8 cellular contexts compared by ENCODE assay signal in genomic region chr15:44736261-44736765, GRCh38. TPM values are rescaled to one million over a fixed set of nuclear protein-coding genes. Genes with fewer than 3 reads are reported as not detected.
DNase-seq lines count a peak whose midpoint lies in the region; ATAC-seq, FAIRE-seq and TF ChIP-seq lines count a peak whose summit lies in the region.

A gene with protein sequence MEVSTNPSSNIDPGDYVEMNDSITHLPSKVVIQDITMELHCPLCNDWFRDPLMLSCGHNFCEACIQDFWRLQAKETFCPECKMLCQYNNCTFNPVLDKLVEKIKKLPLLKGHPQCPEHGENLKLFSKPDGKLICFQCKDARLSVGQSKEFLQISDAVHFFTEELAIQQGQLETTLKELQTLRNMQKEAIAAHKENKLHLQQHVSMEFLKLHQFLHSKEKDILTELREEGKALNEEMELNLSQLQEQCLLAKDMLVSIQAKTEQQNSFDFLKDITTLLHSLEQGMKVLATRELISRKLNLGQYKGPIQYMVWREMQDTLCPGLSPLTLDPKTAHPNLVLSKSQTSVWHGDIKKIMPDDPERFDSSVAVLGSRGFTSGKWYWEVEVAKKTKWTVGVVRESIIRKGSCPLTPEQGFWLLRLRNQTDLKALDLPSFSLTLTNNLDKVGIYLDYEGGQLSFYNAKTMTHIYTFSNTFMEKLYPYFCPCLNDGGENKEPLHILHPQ (plus strand): TSS chr15:44736528. CDS start chr15:44736705, 177 bp downstream.

- TF ChIP-seq CTCF in liver (IDR thresholded peaks at IDR 0.05; ENCODE audit: low read depth, low read length, missing input control) (no peak), HepG2 (CRISPR knock-in tag; IDR thresholded peaks at IDR 0.05) (no peak), chondrocyte (IDR thresholded peaks at IDR 0.05) (no peak)

- TF ChIP-seq RAD21 in liver (IDR thresholded peaks at IDR 0.05) (no peak), HepG2 (CRISPR knock-in tag; IDR thresholded peaks at IDR 0.05) (no peak)

- intact Hi-C loops in HepG2 (cut with micrococcal nuclease; ENCODE audit: unreplicated experiment): loop anchor here (5.0 kb wide), 1 partner anchor 154 kb away; no protein-coding TSS in a partner anchor
- intact Hi-C loops in aorta (cut with DNase I): loop anchor here (2.0 to 10.0 kb wide), 4 partner anchors 34 to 162 kb away; no protein-coding TSS in a partner anchor

- peak within 1 kb of the TSS in 1 of 2 donors; percentile 34 for H3K9ac ChIP-seq in liver (ENCODE audit: low read depth in 1 of 2, low read length in 2 of 2)
- H3K9ac ChIP-seq in HepG2 (ENCODE audit: insufficient read depth, low read depth, low read length): no peak within 1 kb of the TSS
- peak within 1 kb of the TSS; percentile 17 to 44 for H3K9ac ChIP-seq in mucosa of rectum (ENCODE audit: low read depth in 1 of 2, low read length in 2 of 2)

- H3K4me2 ChIP-seq in HepG2 (ENCODE audit: low read depth, low read length): no peak within 1 kb of the TSS

- H3K4me1 ChIP-seq in liver (ENCODE audit: control insufficient read depth in 4 of 4, insufficient read depth in 4 of 4, low read length in 3 of 4): no peaks in the 10 kb centered on the region
- no peaks in the 10 kb centered on the region for H3K4me1 ChIP-seq in HepG2 (ENCODE audit: insufficient read depth, low read length)
- H3K4me1 ChIP-seq in mucosa of rectum (ENCODE audit: control insufficient read depth in 2 of 2, insufficient read depth in 2 of 2, low read length in 2 of 2): peaks cover 0 to 7% of the 10 kb centered on the region in 2 donors
- peaks cover 0 to 2% of the 10 kb centered on the region in 2 donors for H3K4me1 ChIP-seq in aorta (ENCODE audit: control insufficient read depth in 1 of 2, insufficient read depth in 2 of 2, low read length in 2 of 2)

- H3K36me3 Mint-ChIP-seq in chondrocyte (ENCODE audit: low read depth): no peaks in the 10 kb centered on the region

- H3K4me3 ChIP-seq in liver (ENCODE audit: low read depth in 1 of 3, low read length in 3 of 3): no peak within 1 kb of the TSS
- no peak within 1 kb of the TSS for H3K4me3 ChIP-seq in HepG2 (replicated peaks in 1 of 3; ENCODE audit: insufficient read depth in 1 of 3, low read depth in 2 of 3, low read length in 3 of 3)
- H3K4me3 ChIP-seq in mucosa of rectum (ENCODE audit: low read length in 2 of 2): peak within 1 kb of the TSS in 1 of 2 donors; percentile 23
- H3K4me3 ChIP-seq in aorta (ENCODE audit: low read length in 2 of 2): no peak within 1 kb of the TSS

- no peak within 1 kb of the TSS for H2AFZ ChIP-seq in HepG2 (ENCODE audit: low read length)

- POLR2A ChIA-PET in HepG2 (lab: Yijun Ruan, JAX): interaction anchor here (0.6 to 4.6 kb wide), 4 partner anchors 10 to 122 kb away, joined by 3 to 45 read pairs (median 18); partner anchors contain the start of genes B2M, PATL2 and SPG11

- WGBS in liver: 77% methylated on average over 3 of the region's 3 CpGs
- WGBS in HepG2 (ENCODE audit: low lambda C conversion rate): 20% methylated on average over 3 of the region's 3 CpGs
- WGBS in adipose tissue, 3 donors: 66 to 74% (median 70%) methylated on average over 3 of the region's 3 CpGs
- WGBS in aorta, 2 donors: 81 to 83% methylated on average over 3 of the region's 3 CpGs

- ATAC-seq in HepG2 (no peak), aorta (ENCODE audit: low FRiP score) (no peak)

- H3K27me3 Mint-ChIP-seq in chondrocyte (ENCODE audit: low read depth): no peaks in the 10 kb centered on the region

- H3K4me1 Mint-ChIP-seq in chondrocyte (ENCODE audit: low read depth): no peaks in the 10 kb centered on the region

- BruUV-seq in HepG2 (replicated peaks; lab: Mats Ljungman, UMichigan): no TSS peak

- CTCF ChIA-PET in HepG2 (lab: Yijun Ruan, JAX; ENCODE audit: low intra/inter-chr PET ratio, low total read pairs): no interaction called here

- no peaks in the 10 kb centered on the region for H3K79me2 ChIP-seq in HepG2 (ENCODE audit: insufficient read depth, low read length)

- in situ Hi-C loops in HepG2 (cut with HindIII; ENCODE audit: extremely low pct_ligation_motif_present, low pct_unique_long_range_greater_than_20kb): loop anchor here (5.0 to 10.0 kb wide), 2 partner anchors 74 to 152 kb away; partner anchors contain the start of gene SPG11

- DNase-seq in HepG2 (ENCODE audit: low spot score) (no peak), aorta (no peak), RCC 7860 (ENCODE audit: low spot score) (no peak), chondrocyte (ENCODE audit: low spot score) (no peak), C1 segment of cervical spinal cord (lab: John Stamatoyannopoulos, UW) (no peak)

- no peaks in the 10 kb centered on the region for H3K9me3 ChIP-seq in liver (ENCODE audit: control insufficient read depth in 4 of 4, low read length in 3 of 4)
- no peaks in the 10 kb centered on the region for H3K9me3 ChIP-seq in HepG2 (ENCODE audit: low read length)
- no peaks in the 10 kb centered on the region for H3K9me3 ChIP-seq in mucosa of rectum (ENCODE audit: control insufficient read depth in 2 of 2, low read length in 2 of 2)
- no peaks in the 10 kb centered on the region for H3K9me3 ChIP-seq in aorta (ENCODE audit: control insufficient read depth, low read length)

- H3K27ac ChIP-seq in liver (ENCODE audit: low read depth in 1 of 2, low read length in 2 of 2): peak within 1 kb of the TSS; percentile 19 to 50
- no peak within 1 kb of the TSS for H3K27ac ChIP-seq in HepG2 (ENCODE audit: extremely low read length, insufficient read depth, low read length)
- no peak within 1 kb of the TSS for H3K27ac ChIP-seq in adipose tissue (ENCODE audit: low read depth, low read length)
- H3K27ac ChIP-seq in mucosa of rectum (ENCODE audit: low read depth in 2 of 2, low read length in 2 of 2): peak within 1 kb of the TSS; percentile 69 to 71
- peak within 1 kb of the TSS in 1 of 2 donors; percentile 54 for H3K27ac ChIP-seq in aorta (ENCODE audit: low read depth in 1 of 2, low read length in 2 of 2)

- no peaks in the 10 kb centered on the region for H3K27me3 ChIP-seq in liver (ENCODE audit: control insufficient read depth in 4 of 4, insufficient read depth in 4 of 4, low read length in 3 of 4)
- H3K27me3 ChIP-seq in HepG2 (ENCODE audit: control insufficient read depth in 1 of 2, insufficient read depth in 2 of 2, low read length in 2 of 2): no peaks in the 10 kb centered on the region
- no peaks in the 10 kb centered on the region for H3K27me3 ChIP-seq in mucosa of rectum (ENCODE audit: control insufficient read depth in 2 of 2, insufficient read depth in 2 of 2, low read length in 2 of 2)
- no peaks in the 10 kb centered on the region for H3K27me3 ChIP-seq in aorta (ENCODE audit: control insufficient read depth in 1 of 2, insufficient read depth in 2 of 2, low read length in 1 of 2)

- no peak for FAIRE-seq in HepG2 (lab: Jason Lieb, UNC)
- FAIRE-seq in RCC 7860 (lab: Jason Lieb, UNC): no peak

- no peak for TF ChIP-seq POLR2A in HepG2 (IDR thresholded peaks at IDR 0.05; ENCODE audit: insufficient read depth in 1 of 2, low read depth in 2 of 2, low read length in 2 of 2)

- H3K4me3 Mint-ChIP-seq in chondrocyte (ENCODE audit: unreplicated experiment): no peak within 1 kb of the TSS

- H4K20me1 ChIP-seq in HepG2 (ENCODE audit: insufficient read depth, low read length): no peaks in the 10 kb centered on the region

- TF ChIP-seq EP300 in HepG2 (IDR thresholded peaks at IDR 0.05; ENCODE audit: low read depth in 2 of 2, low read length in 2 of 2) (no peak), HepG2 (CRISPR knock-in tag; IDR thresholded peaks at IDR 0.05; ENCODE audit: borderline replicate concordance) (no peak)

- no peaks in the 10 kb centered on the region for H3K9me3 Mint-ChIP-seq in chondrocyte (ENCODE audit: low read depth)

- H3K27ac Mint-ChIP-seq in chondrocyte (ENCODE audit: unreplicated experiment): no peak within 1 kb of the TSS

- H3K36me3 ChIP-seq in liver (ENCODE audit: control insufficient read depth in 4 of 4, insufficient read depth in 3 of 4, low read depth in 1 of 4, low read length in 3 of 4) (peaks cover 0 to 7% (median 5%) of the 10 kb centered on the region in 4 donors), HepG2 (replicated peaks in 1 of 2; ENCODE audit: control insufficient read depth in 1 of 2, insufficient read depth in 2 of 2, low read length in 2 of 2) (no peaks in the 10 kb centered on the region), mucosa of rectum (ENCODE audit: control insufficient read depth in 2 of 2, insufficient read depth in 2 of 2, low read length in 2 of 2) (peaks cover 0 to 6% of the 10 kb centered on the region in 2 donors), aorta (ENCODE audit: control insufficient read depth in 1 of 2, insufficient read depth in 2 of 2, low read length in 1 of 2) (no peaks in the 10 kb centered on the region)

TF ChIP-seq in liver, 16 proteins besides CTCF, POLR2A, EP300 and RAD21 (continues in another document):
- no peak for TF ChIP-seq HNF4A (conservative IDR thresholded peaks at IDR 0.05)

TF ChIP-seq in HepG2, 621 proteins besides CTCF, POLR2A, EP300 and RAD21 (continues in another document):
- no peak for TF ChIP-seq MYC (CRISPR knock-in tag; IDR thresholded peaks at IDR 0.05; ENCODE audit: borderline replicate concordance)

RNA-seq across cellular contexts. Expression of the gene that starts here (rescaled TPM):
- total RNA-seq in liver (1 to 10 TPM; 4.9 to 5.7 TPM), HepG2 (2016; rRNA removed; fragmentation: Illumina TruSeq; extraction: Trizol) (2.6 and 4.0 TPM in 2 replicates), aorta (10 to 100 TPM; 16.3 to 28.6 TPM), chondrocyte (9.7 to 16.6 TPM (median 12.9 TPM) in 3 replicates)
- polyA plus RNA-seq in liver (10 to 100 TPM in 1 of 2 donors, 1 to 10 TPM in 1; 3.6 to 10.0 TPM), HepG2 (2011; rRNA removed) (2.7 and 3.2 TPM in 2 replicates), adipose tissue (10 to 100 TPM in 2 of 3 donors, 1 to 10 TPM in 1; 5.1 to 26.1 (median 15.1) TPM), aorta (10 to 100 TPM; 15.0 to 15.2 TPM)
- 2.6 and 3.3 TPM in 2 replicates for total RNA-seq in HepG2 (2016; cell fraction: cytosol; rRNA removed; fragmentation: Illumina TruSeq; extraction: Trizol; ENCODE audit: low read depth)
- 2.7 and 3.4 TPM in 2 replicates for total RNA-seq in HepG2 (2016; cell fraction: insoluble cytoplasmic fraction; rRNA removed; fragmentation: Illumina TruSeq; extraction: Trizol)
- total RNA-seq in HepG2 (2016; cell fraction: membrane; rRNA removed; fragmentation: Illumina TruSeq; extraction: Trizol): 5.1 and 6.1 TPM in 2 replicates
- 2.0 TPM in 2 replicates for total RNA-seq in HepG2 (2016; cell fraction: nucleus; rRNA removed; fragmentation: Illumina TruSeq; extraction: Trizol)
- 2.1 and 2.9 TPM in 2 replicates for polyA plus RNA-seq in HepG2 (2011; cell fraction: cytosol; rRNA removed)
- polyA plus RNA-seq in HepG2 (2011; cell fraction: nucleus; rRNA removed): 0.88 and 1.4 TPM in 2 replicates
- polyA plus RNA-seq in HepG2 (2012): 2.3 and 2.6 TPM in 2 replicates
- polyA plus RNA-seq in HepG2 (2016; cell fraction: cytosol; fragmentation: Illumina TruSeq; extraction: Trizol; ENCODE audit: low read depth): 2.8 and 4.0 TPM in 2 replicates
- polyA plus RNA-seq in HepG2 (2016; cell fraction: insoluble cytoplasmic fraction; fragmentation: Illumina TruSeq; extraction: Trizol; ENCODE audit: low read depth): 5.4 and 8.8 TPM in 2 replicates
- polyA plus RNA-seq in HepG2 (2016; cell fraction: membrane; fragmentation: Illumina TruSeq; extraction: Trizol; ENCODE audit: low read depth): 5.4 and 6.5 TPM in 2 replicates
- polyA plus RNA-seq in HepG2 (2016; cell fraction: nucleus; fragmentation: Illumina TruSeq; extraction: Trizol; ENCODE audit: insufficient read depth, low read depth): 2.5 and 2.8 TPM in 2 replicates
- polyA minus RNA-seq in HepG2 (2011; rRNA and poly(A)+ RNA removed; ENCODE audit: low replicate concordance): 3.3 and 13.1 TPM in 2 replicates
- polyA minus RNA-seq in HepG2 (2011; cell fraction: cytosol; rRNA and poly(A)+ RNA removed): 2.7 and 3.2 TPM in 2 replicates
- 1.7 and 2.2 TPM in 2 replicates for polyA minus RNA-seq in HepG2 (2011; cell fraction: nucleus; rRNA and poly(A)+ RNA removed)

Comparison
In these comparisons a context has a peak if more than half of its experiments do, and no peak if none do; other contexts are left out.
1. H3K27ac ChIP-seq: peak in liver (2 of 2) and mucosa of rectum (2 of 2); none in HepG2 (single experiment) and adipose tissue (single experiment).